24 cellular contexts compared by ENCODE assay signal in genomic region chr7:22601028-22601795, GRCh38.
DNase-seq lines count a peak whose midpoint lies in the region; ATAC-seq, FAIRE-seq and TF ChIP-seq lines count a peak whose summit lies in the region.
"Had no signal": no experiment of that assay in that cellular context is flagged by ENCODE, and none has a peak within 500 bp of the region (broad histone marks: within the 10 kb centered on the region; RNA-seq: fewer than 3 reads in every experiment).

No MANE protein-coding gene starts in this region.

- H3K79me2 ChIP-seq in GM23338 (replicated peaks; ENCODE audit: insufficient read depth) (no peaks in the 10 kb centered on the region), endothelial cell of umbilical vein (ENCODE audit: control insufficient read depth, insufficient read depth, low read length) (no peaks in the 10 kb centered on the region)

- TF ChIP-seq POLR2A in endothelial cell of umbilical vein (IDR thresholded peaks at IDR 0.05; ENCODE audit: low read depth, low read length), result no peak

- ATAC-seq in GM23338, result no peak; the same call in 2 of the 3 replicates

- H3K27ac ChIP-seq in GM23338 (ENCODE audit: low read depth), result no peak overlapping the region
- peak overlapping the region; percentile 71 for H3K27ac ChIP-seq in endothelial cell of umbilical vein (ENCODE audit: insufficient read depth, low read depth, low read length)
- H3K27ac ChIP-seq in mesodermal cell (ENCODE audit: low read depth, low read length, severe bottlenecking), result peak overlapping the region; percentile 59
- H3K27ac ChIP-seq: coronary artery, epithelial cell of prostate, pancreas, SJSA1, suprapubic skin had no signal

- no peaks in the 10 kb centered on the region for H3K9me1 ChIP-seq in endothelial cell of umbilical vein (replicated peaks; ENCODE audit: control insufficient read depth, extremely low read depth, insufficient read depth, low read length)

- H3K4me3 ChIP-seq in AG10803 (ENCODE audit: low read length) (no peak overlapping the region), GM23338 (no peak overlapping the region), endothelial cell of umbilical vein (replicated peaks in 1 of 3; ENCODE audit: insufficient read depth in 1 of 3, low read depth in 1 of 3, low read length in 3 of 3) (no peak overlapping the region), mesodermal cell (ENCODE audit: extremely low read depth, insufficient read depth, low read length, poor library complexity, severe bottlenecking) (no peak overlapping the region)
- H3K4me3 ChIP-seq: ascending aorta, coronary artery, pancreas, SJSA1, skin epidermis, suprapubic skin had no signal

- no TSS peak for BruUV-seq in endothelial cell of umbilical vein (replicated peaks; lab: Mats Ljungman, UMichigan)

- no peaks in the 10 kb centered on the region for H3K9me2 ChIP-seq in GM23338 (ENCODE audit: insufficient read depth)

- DNase-seq in AG10803 (ENCODE audit: low read depth) (peak; percentile 54), GM23338 (ENCODE audit: low spot score) (no peak), endothelial cell of umbilical vein (ENCODE audit: low read depth, low spot score) (peak; percentile 53), DMS79 treated with DMSO at 0.1 percent for 48 hours (lab: John Stamatoyannopoulos, UW) (no peak), NCI-H524 treated with DMSO at 0.1 percent for 48 hours (lab: John Stamatoyannopoulos, UW) (no peak), NCI-H1436 (lab: John Stamatoyannopoulos, UW) (no peak)
- no peak for DNase-seq in stimulated activated CD8-positive, alpha-beta memory T cell treated with anti-CD3 and anti-CD28 coated beads, Interleukin-4, amount 100 ng/mL, for 48 hours
- DNase-seq: activated CD4-positive, alpha-beta T cell treated with anti-CD3 and anti-CD28 coated beads, Interleukin-2, amount 50 U/mL, for 4 hours; activated naive CD4-positive, alpha-beta T cell treated with Interleukin-2 at 50 U/mL for 16 hours; BE2C; GOT3; MM.1S; NCI-H1930; NCI-H510A treated with DMSO at 0.1 percent for 48 hours; pancreas; stimulated activated CD4-positive, alpha-beta T cell treated with anti-CD3 and anti-CD28 coated beads, Interleukin-4, amount 100 ng/mL, for 1 hour had no signal

- 0 out of 2 replicates have a peak overlapping the region, but pooled peaks have one; percentile 7 for H3K27ac Mint-ChIP-seq in GM23338

- no peaks in the 10 kb centered on the region for H4K20me1 ChIP-seq in GM23338 (replicated peaks; ENCODE audit: insufficient read depth)
- no peaks in the 10 kb centered on the region for H4K20me1 ChIP-seq in endothelial cell of umbilical vein (replicated peaks; ENCODE audit: control insufficient read depth, extremely low read depth, insufficient read depth, low read length)

- no peak overlapping the region for H3K4me3 Mint-ChIP-seq in GM23338

- peaks cover 10% of the 10 kb centered on the region for H3K4me1 ChIP-seq in GM23338 (ENCODE audit: insufficient read depth)
- H3K4me1 ChIP-seq in endothelial cell of umbilical vein (ENCODE audit: control insufficient read depth, extremely low read depth, insufficient read depth, low read length), result peaks cover 39% of the 10 kb centered on the region
- peaks cover 6% of the 10 kb centered on the region for H3K4me1 ChIP-seq in mesodermal cell (ENCODE audit: control insufficient read depth, insufficient read depth, low read length, poor library complexity, severe bottlenecking)
- H3K4me1 ChIP-seq: ascending aorta, BE2C had no signal

- H3K36me3 ChIP-seq in GM23338 (ENCODE audit: insufficient read depth) (no peaks in the 10 kb centered on the region), endothelial cell of umbilical vein (ENCODE audit: control insufficient read depth in 2 of 2, extremely low read depth in 1 of 2, insufficient read depth in 2 of 2, low read length in 2 of 2) (no peaks in the 10 kb centered on the region), mesodermal cell (ENCODE audit: control insufficient read depth, insufficient read depth, low read length) (no peaks in the 10 kb centered on the region)
- H3K36me3 ChIP-seq: ascending aorta, BE2C, pancreas, SJSA1, suprapubic skin had no signal

- peak; percentile 59 for FAIRE-seq in endothelial cell of umbilical vein (lab: Jason Lieb, UNC)
- FAIRE-seq: islet of Langerhans, pancreas had no signal

- H3K9ac ChIP-seq in endothelial cell of umbilical vein (replicated peaks; ENCODE audit: extremely low read depth, insufficient read depth, low read length), result peak overlapping the region; percentile 26

- TF ChIP-seq CTCF in AG10803 (conservative IDR thresholded peaks at IDR 0.05; ENCODE audit: low read length) (no peak), GM23338 (conservative IDR thresholded peaks at IDR 0.05; ENCODE audit: low read depth in 2 of 2) (no peak), endothelial cell of umbilical vein (IDR thresholded peaks at IDR 0.05; ENCODE audit: extremely low read depth in 1 of 2, insufficient read depth in 1 of 2, low read depth in 1 of 2, low read length in 2 of 2) (no peak)

- intact Hi-C loops in endothelial cell of umbilical vein (cut with micrococcal nuclease), result loop anchor here (2.0 kb wide), 1 partner anchor 36 kb away; no protein-coding TSS in a partner anchor

- 73% methylated on average over 1 of the region's 5 CpGs; no CpG with 5 or more reads in 1 of the 2 experiments for WGBS in mesodermal cell (ENCODE audit: insufficient coverage in 2 of 2), 2 experiments

- H3K4me1 Mint-ChIP-seq in GM23338, result peaks cover 16% of the 10 kb centered on the region; the same call in 2 of the 3 replicates

- no peaks in the 10 kb centered on the region for H3K27me3 ChIP-seq in GM23338 (ENCODE audit: insufficient read depth)
- H3K27me3 ChIP-seq in endothelial cell of umbilical vein (ENCODE audit: control insufficient read depth in 2 of 2, insufficient read depth in 2 of 2, low read length in 2 of 2), result no peaks in the 10 kb centered on the region
- H3K27me3 ChIP-seq: ascending aorta, pancreas, SJSA1, suprapubic skin had no signal

- no peaks in the 10 kb centered on the region for H3K36me3 Mint-ChIP-seq in GM23338 (ENCODE audit: low read depth)

- H3K4me2 ChIP-seq in GM23338, result no peak overlapping the region
- H3K4me2 ChIP-seq in endothelial cell of umbilical vein (ENCODE audit: insufficient read depth, low read length), result peak overlapping the region; percentile 14

- H2AFZ ChIP-seq in GM23338 (peak overlapping the region; percentile 85), endothelial cell of umbilical vein (ENCODE audit: low read depth, low read length) (peak overlapping the region; percentile 12)

- no peaks in the 10 kb centered on the region for H3K9me3 ChIP-seq in endothelial cell of umbilical vein (replicated peaks; ENCODE audit: control insufficient read depth, insufficient read depth, low read length)
- no peaks in the 10 kb centered on the region for H3K9me3 ChIP-seq in mesodermal cell (ENCODE audit: control insufficient read depth, low read length)
- H3K9me3 ChIP-seq: ascending aorta, BE2C, pancreas, SJSA1, suprapubic skin had no signal

- no peaks in the 10 kb centered on the region for H3F3A ChIP-seq in GM23338 (replicated peaks; ENCODE audit: low read depth)

- no peaks in the 10 kb centered on the region for H3K9me3 Mint-ChIP-seq in GM23338

- H3K27me3 Mint-ChIP-seq in GM23338 (ENCODE audit: insufficient read depth, low read depth, poor library complexity), result peaks cover 2% of the 10 kb centered on the region

- dilution Hi-C loops in endothelial cell of umbilical vein (cut with MboI; ENCODE audit: extremely low pct_ligation_motif_present, low sequenced_read_pairs), result no loop called here

- CTCF ChIA-PET in endothelial cell of umbilical vein (lab: Charles Lee), result interaction anchor here (0.6 to 2.1 kb wide), 3 partner anchors 126 to 182 kb away, joined by 3 to 8 read pairs (median 4); partner anchors contain the start of gene IL6

- POLR2A ChIA-PET in endothelial cell of umbilical vein (lab: Charles Lee), result no interaction called here

TF ChIP-seq in endothelial cell of umbilical vein, 7 proteins besides CTCF, POLR2A, EP300 and RAD21:
- TF ChIP-seq, protein P1, sequence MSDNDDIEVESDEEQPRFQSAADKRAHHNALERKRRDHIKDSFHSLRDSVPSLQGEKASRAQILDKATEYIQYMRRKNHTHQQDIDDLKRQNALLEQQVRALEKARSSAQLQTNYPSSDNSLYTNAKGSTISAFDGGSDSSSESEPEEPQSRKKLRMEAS (IDR thresholded peaks at IDR 0.05; ENCODE audit: insufficient read depth, insufficient read length), result no peak
- TF ChIP-seq POLR2AphosphoS5 (IDR thresholded peaks at IDR 0.05; ENCODE audit: insufficient read depth, low read depth, low read length) (no peak), FOS (IDR thresholded peaks at IDR 0.05; ENCODE audit: borderline replicate concordance, insufficient read depth, low read length) (no peak), GATA2 (IDR thresholded peaks at IDR 0.05; ENCODE audit: insufficient read depth, insufficient read length, low read depth, low read length) (no peak), MYC (IDR thresholded peaks at IDR 0.05; ENCODE audit: low read depth, low read length) (no peak), JUN (IDR thresholded peaks at IDR 0.05; ENCODE audit: borderline replicate concordance, insufficient read depth, insufficient read length, low read depth) (no peak), EZH2 (IDR thresholded peaks at IDR 0.05; ENCODE audit: borderline replicate concordance, low read depth, low read length, severe bottlenecking) (no peak)

Comparison
In these comparisons a context has a peak if more than half of its experiments do, and no peak if none do; other contexts are left out.
1. DNase-seq: peak in AG10803 (single experiment) and endothelial cell of umbilical vein (single experiment); none in GM23338 (single experiment), DMS79 treated with DMSO at 0.1 percent for 48 hours (single experiment), NCI-H524 treated with DMSO at 0.1 percent for 48 hours (single experiment), stimulated activated CD8-positive, alpha-beta memory T cell treated with anti-CD3 and anti-CD28 coated beads, Interleukin-4, amount 100 ng/mL, for 48 hours (single experiment) and NCI-H1436 (single experiment).